8 cellular contexts compared by ENCODE assay signal in genomic region chr9:17531642-17532254, GRCh38. TPM values are rescaled to one million over a fixed set of nuclear protein-coding genes. Genes with fewer than 3 reads are reported as not detected.
DNase-seq lines count a peak whose midpoint lies in the region; ATAC-seq and TF ChIP-seq lines count a peak whose summit lies in the region.

No MANE protein-coding gene starts in this region.

- no peaks in the 10 kb centered on the region for H4K20me1 ChIP-seq in fibroblast of lung (ENCODE audit: control insufficient read depth, extremely low read depth, insufficient read depth, low read length)

- H3K9ac ChIP-seq in fibroblast of lung (ENCODE audit: insufficient read depth, low read length): no peak overlapping the region

- peak; percentile 47 for DNase-seq in activated CD4-positive, alpha-beta T cell treated with anti-CD3 and anti-CD28 coated beads for 48 hours
- no peak for DNase-seq in activated CD4-positive, alpha-beta T cell treated with anti-CD3 and anti-CD28 coated beads, Interleukin-2, amount 50 U/mL, for 4 hours
- peak; percentile 24 for DNase-seq in HS-5 (ENCODE audit: low read depth)
- peak; percentile 32 for DNase-seq in SK-N-DZ (ENCODE audit: low spot score)
- peak; percentile 32 to 64 for DNase-seq in fibroblast of lung (ENCODE audit: low read depth in 2 of 2)
- DNase-seq in prostate gland (ENCODE audit: low spot score): no peak
- DNase-seq in effector CD4-positive, alpha-beta T cell: no peak

- peak; percentile 82 for ATAC-seq in GM21390 (IDR thresholded peaks at IDR 0.05; ENCODE audit: unreplicated experiment)

- peak overlapping the region; percentile 69 for H2AFZ ChIP-seq in fibroblast of lung (ENCODE audit: low read length)

- H3K4me1 ChIP-seq in fibroblast of lung (ENCODE audit: control insufficient read depth, extremely low read depth, insufficient read depth, low read length) (no peaks in the 10 kb centered on the region), prostate gland (replicated peaks) (no peaks in the 10 kb centered on the region)

- WGBS in prostate gland: 47% methylated on average over 10 of the region's 10 CpGs

- H3K9me3 ChIP-seq in fibroblast of lung (ENCODE audit: control insufficient read depth, insufficient read depth, low read depth, low read length) (no peaks in the 10 kb centered on the region), prostate gland (no peaks in the 10 kb centered on the region)

- intact Hi-C loops in prostate gland (cut with DNase I): loop anchor here (10.0 kb wide), 1 partner anchor 1493 kb away; no protein-coding TSS in a partner anchor

- H3K27ac ChIP-seq in fibroblast of lung (ENCODE audit: insufficient read depth, low read length) (no peak overlapping the region), prostate gland (no peak overlapping the region)

- TF ChIP-seq CTCF in fibroblast of lung (conservative IDR thresholded peaks at IDR 0.05 in 1 of 2, IDR thresholded peaks at IDR 0.05 in 1 of 2; ENCODE audit: low read depth in 1 of 2, low read length in 2 of 2) (peak; percentile 66 to 71), prostate gland (IDR thresholded peaks at IDR 0.05) (peak in 3 of 4 experiments; percentile 47 to 53 (median 51))

- TF ChIP-seq POLR2A in prostate gland (IDR thresholded peaks at IDR 0.05): no peak

- H3K4me2 ChIP-seq in fibroblast of lung (ENCODE audit: extremely low read depth, insufficient read depth, low read length): peak overlapping the region; percentile 58

- H3K36me3 ChIP-seq in fibroblast of lung (ENCODE audit: control insufficient read depth, insufficient read depth, low read length) (no peaks in the 10 kb centered on the region), prostate gland (no peaks in the 10 kb centered on the region)

- no peaks in the 10 kb centered on the region for H3K79me2 ChIP-seq in fibroblast of lung (ENCODE audit: control insufficient read depth, insufficient read depth, low read length)

- peaks cover 4% of the 10 kb centered on the region for H3K27me3 ChIP-seq in fibroblast of lung (ENCODE audit: control insufficient read depth, insufficient read depth, low read length)
- no peaks in the 10 kb centered on the region for H3K27me3 ChIP-seq in prostate gland (replicated peaks; ENCODE audit: insufficient read depth)

- peak overlapping the region in 2 of 4 experiments; percentile 21 to 42 for H3K4me3 ChIP-seq in fibroblast of lung (replicated peaks in 1 of 4; ENCODE audit: control extremely low read depth in 1 of 4, insufficient read depth in 1 of 4, low read depth in 3 of 4, low read length in 4 of 4)
- no peak overlapping the region for H3K4me3 ChIP-seq in prostate gland

RNA-seq across cellular contexts. Expression of gene SH3GL2, which starts 47.1 kb away (rescaled TPM):
- 0.65 TPM in 1 of 2 replicates, not detected in the other for polyA plus RNA-seq in SK-N-DZ (2014; cell fraction: cytosol; rRNA removed)
- polyA plus RNA-seq in SK-N-DZ (2014; cell fraction: nucleus; rRNA removed): 0.20 TPM in 1 of 2 replicates, not detected in the other
- total RNA-seq in fibroblast of lung (under 0.01 and 0.17 TPM in 2 replicates), prostate gland (1 to 10 TPM; 1.5 to 8.2 TPM)
- 0.10 TPM in 1 of 2 replicates, not detected in the other for polyA plus RNA-seq in fibroblast of lung
- 0.08 TPM in 1 of 2 replicates, not detected in the other for polyA plus RNA-seq in fibroblast of lung (2012)
- 0.67 TPM in 1 of 2 replicates, not detected in the other for polyA minus RNA-seq in fibroblast of lung (ENCODE audit: low replicate concordance)

Comparison
In these comparisons a context has a peak if more than half of its experiments do, and no peak if none do; other contexts are left out.
1. DNase-seq: peak in activated CD4-positive, alpha-beta T cell treated with anti-CD3 and anti-CD28 coated beads for 48 hours (single experiment), HS-5 (single experiment), SK-N-DZ (single experiment) and fibroblast of lung (2 of 2); none in activated CD4-positive, alpha-beta T cell treated with anti-CD3 and anti-CD28 coated beads, Interleukin-2, amount 50 U/mL, for 4 hours (0 of 2), prostate gland (single experiment) and effector CD4-positive, alpha-beta T cell (single experiment).